Comparison of ENCODE assay signal across 8 cellular contexts in the genomic region with DNA sequence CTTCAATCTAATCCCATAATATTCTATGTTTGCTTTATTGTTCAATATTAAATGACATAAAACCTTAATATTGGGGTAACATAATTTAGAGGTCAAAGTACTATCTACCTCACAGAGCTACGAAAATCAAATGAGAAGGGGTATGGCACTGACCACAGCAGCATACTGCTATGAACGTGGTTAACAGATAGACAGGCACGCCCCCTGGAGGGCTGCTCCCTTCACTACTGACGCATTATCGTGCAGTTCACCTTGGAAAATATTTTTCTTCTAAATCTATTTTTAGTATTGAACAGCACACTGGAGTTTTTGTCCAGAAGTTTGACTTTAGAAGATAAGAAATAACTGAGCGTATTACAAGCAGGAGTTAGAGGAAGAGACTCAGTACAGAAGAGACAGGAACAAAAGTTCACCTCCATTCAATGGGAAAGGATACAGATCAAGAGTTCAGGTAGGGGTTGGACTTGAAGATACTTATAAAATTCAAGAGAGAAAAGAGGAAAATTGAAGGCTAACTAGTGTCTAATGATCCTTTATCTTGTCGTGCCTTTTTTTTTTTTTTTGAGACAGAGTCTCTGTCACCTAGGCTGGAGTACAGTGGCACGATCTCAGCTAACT. TPM values are rescaled to one million over a fixed set of nuclear protein-coding genes. Genes with fewer than 3 reads are reported as not detected.
DNase-seq lines count a peak whose midpoint lies in the region; ATAC-seq, FAIRE-seq and TF ChIP-seq lines count a peak whose summit lies in the region.

No MANE protein-coding gene starts in this region.

- H3K9me3 ChIP-seq in RWPE2 (ENCODE audit: severe bottlenecking) (no peaks in the 10 kb centered on the region), keratinocyte (ENCODE audit: control insufficient read depth, low read depth, low read length) (no peaks in the 10 kb centered on the region)

- H3K9me3 Mint-ChIP-seq in brain, result no peaks in the 10 kb centered on the region

- H3K4me3 ChIP-seq in RWPE2 (ENCODE audit: severe bottlenecking) (no peak overlapping the region), keratinocyte (ENCODE audit: control insufficient read depth in 2 of 3, extremely low read depth in 1 of 3, insufficient read depth in 2 of 3, low read depth in 1 of 3, low read length in 3 of 3) (no peak overlapping the region)

- H3K27ac Mint-ChIP-seq in brain, result no peak overlapping the region

- no peaks in the 10 kb centered on the region for H3K27me3 ChIP-seq in RWPE2 (ENCODE audit: insufficient read depth, poor library complexity, severe bottlenecking)
- no peaks in the 10 kb centered on the region for H3K27me3 ChIP-seq in keratinocyte (ENCODE audit: control insufficient read depth, extremely low read depth, insufficient read depth, low read length)

- H3K27ac ChIP-seq in RWPE2 (ENCODE audit: poor library complexity, severe bottlenecking) (no peak overlapping the region), keratinocyte (ENCODE audit: control insufficient read depth, insufficient read depth, low read length) (no peak overlapping the region)

- no peaks in the 10 kb centered on the region for H3K4me1 ChIP-seq in RWPE2 (ENCODE audit: insufficient read depth, poor library complexity, severe bottlenecking)
- no peaks in the 10 kb centered on the region for H3K4me1 ChIP-seq in keratinocyte (ENCODE audit: control insufficient read depth, extremely low read depth, insufficient read depth, low read length)

- H3K9me1 ChIP-seq in keratinocyte (ENCODE audit: control insufficient read depth, extremely low read depth, insufficient read depth, low read length), result no peaks in the 10 kb centered on the region

- H3K36me3 Mint-ChIP-seq in brain, result peaks cover 38% of the 10 kb centered on the region

- H3K4me3 Mint-ChIP-seq in brain, result no peak overlapping the region

- TF ChIP-seq CTCF in RWPE2 (IDR thresholded peaks at IDR 0.05; ENCODE audit: poor library complexity, severe bottlenecking), result peak; percentile 81
- peak; percentile 81 to 93 for TF ChIP-seq CTCF in brain (conservative IDR thresholded peaks at IDR 0.05)
- peak; percentile 66 to 87 (median 67) for TF ChIP-seq CTCF in keratinocyte (optimal IDR thresholded peaks at IDR 0.05 in 1 of 3, IDR thresholded peaks at IDR 0.05 in 1 of 3, conservative IDR thresholded peaks at IDR 0.05 in 1 of 3; ENCODE audit: extremely low read depth in 1 of 3, insufficient read depth in 2 of 3, low read length in 3 of 3)

- H2AFZ ChIP-seq in keratinocyte (ENCODE audit: control insufficient read depth, low read length), result no peak overlapping the region

- no peak overlapping the region for H3K9ac ChIP-seq in keratinocyte (ENCODE audit: control insufficient read depth, extremely low read depth, insufficient read depth, low read length)

- DNase-seq in EH (ENCODE audit: low read depth) (peak; percentile 46), RWPE2 (ENCODE audit: low spot score) (no peak), keratinocyte (ENCODE audit: low read depth, low spot score) (no peak), epidermal melanocyte (ENCODE audit: insufficient read length, low spot score) (no peak)
- DNase-seq in stimulated activated CD8-positive, alpha-beta memory T cell treated with anti-CD3 and anti-CD28 coated beads, Interleukin-4, amount 100 ng/mL, for 24 hours (ENCODE audit: low read depth), result peak; percentile 4

- no peaks in the 10 kb centered on the region for H3K79me2 ChIP-seq in keratinocyte (ENCODE audit: control insufficient read depth, insufficient read depth, low read length)

- FAIRE-seq in keratinocyte (lab: Jason Lieb, UNC), result no peak

- no peaks in the 10 kb centered on the region for H3K27me3 Mint-ChIP-seq in brain

- H3K4me2 ChIP-seq in keratinocyte (ENCODE audit: control insufficient read depth, extremely low read depth, insufficient read depth, low read depth, low read length), result no peak overlapping the region

- dilution Hi-C loops in keratinocyte (cut with MboI; ENCODE audit: extremely low pct_ligation_motif_present, low sequenced_read_pairs), result no loop called here

- no peaks in the 10 kb centered on the region for H4K20me1 ChIP-seq in keratinocyte (ENCODE audit: control insufficient read depth, extremely low read depth, insufficient read depth, low read length)

- H3K36me3 ChIP-seq in RWPE2 (ENCODE audit: low read depth), result no peaks in the 10 kb centered on the region
- peaks cover under 1 to 4% of the 10 kb centered on the region in 2 experiments for H3K36me3 ChIP-seq in keratinocyte (ENCODE audit: control insufficient read depth in 2 of 2, extremely low read depth in 1 of 2, insufficient read depth in 2 of 2, low read length in 2 of 2)

- ATAC-seq in GM19463 (IDR thresholded peaks at IDR 0.05; ENCODE audit: unreplicated experiment) (peak; percentile 99), HG03439 (IDR thresholded peaks at IDR 0.05; ENCODE audit: unreplicated experiment) (peak; percentile 97), RWPE2 (ENCODE audit: low read depth) (peak; percentile 72)

- peaks cover 7% of the 10 kb centered on the region for H3K4me1 Mint-ChIP-seq in brain

RNA-seq across cellular contexts. Expression of a gene that starts 22.7 kb away (rescaled TPM):
- 1.3 TPM for polyA plus RNA-seq in brain (ENCODE audit: insufficient read depth, low read depth, low replicate concordance)
- polyA plus RNA-seq in keratinocyte, result 4.7 to 7.4 TPM (median 5.6 TPM) in 3 replicates
- polyA plus RNA-seq in keratinocyte (2011; ENCODE audit: low read depth), result 2.5 TPM
- 4.0 and 7.5 TPM in 2 replicates for polyA plus RNA-seq in keratinocyte (2011; cell fraction: cytosol; rRNA removed)
- polyA plus RNA-seq in keratinocyte (2011; cell fraction: nucleus; rRNA removed), result 6.0 and 9.4 TPM in 2 replicates
- polyA plus RNA-seq in keratinocyte (2012; ENCODE audit: low replicate concordance), result 1.4 and 7.4 TPM in 2 replicates
- polyA minus RNA-seq in keratinocyte, result 0.52 to 7.7 TPM (median 3.6 TPM) in 3 replicates
- 4.4 TPM for polyA minus RNA-seq in keratinocyte (2011; cell fraction: cytosol; rRNA and poly(A)+ RNA removed)
- polyA minus RNA-seq in keratinocyte (2011; cell fraction: nucleus; rRNA and poly(A)+ RNA removed), result 6.9 and 9.1 TPM in 2 replicates

Comparison
In these comparisons a context has a peak if more than half of its experiments do, and no peak if none do; other contexts are left out.
1. DNase-seq: peak in EH (single experiment) and stimulated activated CD8-positive, alpha-beta memory T cell treated with anti-CD3 and anti-CD28 coated beads, Interleukin-4, amount 100 ng/mL, for 24 hours (single experiment); none in RWPE2 (single experiment), keratinocyte (single experiment) and epidermal melanocyte (single experiment).
2. Peak in every context shown above with its lines, with median percentiles within 50 percentile points of each other: ATAC-seq and CTCF ChIP-seq.